In genomic region chr7:69967699-69968450, GRCh38 we compare ENCODE assay signal across 15 cellular contexts.
DNase-seq lines count a peak whose midpoint lies in the region; ATAC-seq, FAIRE-seq and TF ChIP-seq lines count a peak whose summit lies in the region.
"Had no signal": no experiment of that assay in that cellular context is flagged by ENCODE, and none has a peak within 500 bp of the region (broad histone marks: within the 10 kb centered on the region; RNA-seq: fewer than 3 reads in every experiment).

No MANE protein-coding gene starts in this region.

- H3K36me3 ChIP-seq in BLaER1 treated with 17β-estradiol and CSF1 and Interleukin-3, amounts not matched to agents 10 nM and 100 nM = no peaks in the 10 kb centered on the region
- H3K36me3 ChIP-seq in GM12878 (ENCODE audit: control insufficient read depth in 2 of 2, insufficient read depth in 2 of 2, low read length in 1 of 2) = no peaks in the 10 kb centered on the region
- H3K36me3 ChIP-seq in left lung = no peaks in the 10 kb centered on the region
- H3K36me3 ChIP-seq in PC-9 (ENCODE audit: low read depth) = no peaks in the 10 kb centered on the region

- peak overlapping the region in 8 of 11 experiments; percentile 5 to 36 (median 12); a peak in 9 of 22 replicates for H3K4me2 ChIP-seq in BLaER1 treated with 17β-estradiol and CSF1 and Interleukin-3, amounts not matched to agents 10 nM and 100 nM
- H3K4me2 ChIP-seq in GM12878 (ENCODE audit: control insufficient read depth, insufficient read depth) (0 out of 2 replicates have a peak overlapping the region, but pooled peaks have one; percentile 32), PC-9 (no peak overlapping the region)

- H3K27ac ChIP-seq in BLaER1 treated with 17β-estradiol and CSF1 and Interleukin-3, amounts not matched to agents 10 nM and 100 nM = no peak overlapping the region
- H3K27ac ChIP-seq in GM12878 (ENCODE audit: control insufficient read depth, insufficient read depth) (no peak overlapping the region), left lung (no peak overlapping the region), PC-9 (no peak overlapping the region)

- DNase-seq in GM12878 (ENCODE audit: low read depth, low spot score) (no peak), left lung (peak in 1 of 2 donors; percentile 34), T-helper 1 cell (no peak), PC-9 (no peak)
- DNase-seq in effector memory CD8-positive, alpha-beta T cell = no peak
- DNase-seq: activated CD4-positive, alpha-beta memory T cell treated with anti-CD3 and anti-CD28 coated beads for 36 hours; immature natural killer cell; NCI-H446 treated with DMSO at 0.1 percent for 48 hours had no signal

- no peaks in the 10 kb centered on the region for H3K9me2 ChIP-seq in PC-9 (ENCODE audit: insufficient read depth)

- H3K27ac Mint-ChIP-seq in effector memory CD8-positive, alpha-beta T cell = no peak overlapping the region
- H3K27ac Mint-ChIP-seq: activated CD4-positive, alpha-beta memory T cell treated with anti-CD3 and anti-CD28 coated beads for 36 hours; activated naive CD4-positive, alpha-beta T cell treated with anti-CD3 and anti-CD28 coated beads, Interleukin-2, amount 50 U/mL, for 72 hours; immature natural killer cell had no signal

- peaks cover 20 to 41% (median 32%) of the 10 kb centered on the region in 10 experiments for H3K4me1 ChIP-seq in BLaER1 treated with 17β-estradiol and CSF1 and Interleukin-3, amounts not matched to agents 10 nM and 100 nM
- H3K4me1 ChIP-seq in GM12878 (ENCODE audit: control insufficient read depth, insufficient read depth, low read length) (peaks cover 7% of the 10 kb centered on the region; the same call in 1 of the 2 replicates), left lung (peaks cover 2 to 4% of the 10 kb centered on the region in 2 donors), PC-9 (replicated peaks; ENCODE audit: insufficient read depth) (no peaks in the 10 kb centered on the region)

- no peak for TF ChIP-seq RAD21 in GM12878 (IDR thresholded peaks at IDR 0.05; ENCODE audit: insufficient read depth, low read depth, low read length)

- SMC1A ChIA-PET in GM12878 (lab: Charles Lee; ENCODE audit: uncharacterized antibody, unreplicated experiment) = interaction anchor here (0.7 to 1.3 kb wide), 6 partner anchors 8 to 348 kb away, joined by 3 to 5 read pairs (median 3); no protein-coding TSS in a partner anchor

- TF ChIP-seq POLR2A in GM12878 (IDR thresholded peaks at IDR 0.05; ENCODE audit: low read depth, low read length) = no peak

- FAIRE-seq in GM12878 (lab: Jason Lieb, UNC) = peak; percentile 57
- FAIRE-seq: GM19239, K562, urothelium cell line had no signal

- CTCF ChIA-PET in GM12878 (lab: Yijun Ruan, JAX) = interaction anchor here (0.7 kb wide), 1 partner anchor 13 kb away, joined by 3 read pairs; no protein-coding TSS in a partner anchor
- CTCF ChIA-PET in PC-9 (lab: Charles Lee) = no interaction called here

- RAD21 ChIA-PET in GM12878 (lab: Charles Lee; ENCODE audit: unreplicated experiment) = interaction anchor here (1.4 to 2.7 kb wide), 2 partner anchors 14 to 46 kb away, joined by 4 to 10 read pairs; no protein-coding TSS in a partner anchor

- H3K9ac ChIP-seq in BLaER1 treated with 17β-estradiol and CSF1 and Interleukin-3, amounts not matched to agents 10 nM and 100 nM = no peak overlapping the region
- no peak overlapping the region for H3K9ac ChIP-seq in GM12878 (ENCODE audit: control insufficient read depth, insufficient read depth, low read length)

- H3K9me3 Mint-ChIP-seq in effector memory CD8-positive, alpha-beta T cell = no peaks in the 10 kb centered on the region
- H3K9me3 Mint-ChIP-seq: immature natural killer cell had no signal

- no peak for TF ChIP-seq CTCF in GM12878 (IDR thresholded peaks at IDR 0.05 in 2 of 3, conservative IDR thresholded peaks at IDR 0.05 in 1 of 3; ENCODE audit: control insufficient read depth in 2 of 3, extremely low read depth in 1 of 3, insufficient read depth in 1 of 3, low read depth in 3 of 3, low read length in 3 of 3)
- no peak for TF ChIP-seq CTCF in left lung (IDR thresholded peaks at IDR 0.05)
- TF ChIP-seq CTCF in PC-9 (conservative IDR thresholded peaks at IDR 0.05) = no peak

- H3K27me3 ChIP-seq in BLaER1 treated with 17β-estradiol and CSF1 and Interleukin-3, amounts not matched to agents 10 nM and 100 nM = no peaks in the 10 kb centered on the region
- no peaks in the 10 kb centered on the region for H3K27me3 ChIP-seq in GM12878 (replicated peaks in 1 of 2; ENCODE audit: control insufficient read depth in 2 of 2, insufficient read depth in 2 of 2, low read length in 1 of 2)
- H3K27me3 ChIP-seq in left lung = no peaks in the 10 kb centered on the region
- H3K27me3 ChIP-seq in PC-9 (ENCODE audit: insufficient read depth, low read depth) = peaks cover 25% of the 10 kb centered on the region

- no peak for TF ChIP-seq EP300 in GM12878 (IDR thresholded peaks at IDR 0.05; ENCODE audit: borderline replicate concordance in 1 of 2, control insufficient read depth in 1 of 2, low read depth in 2 of 2, low read length in 2 of 2)

- no peaks in the 10 kb centered on the region for H3F3A ChIP-seq in PC-9 (ENCODE audit: insufficient read depth, low read depth)

- BruUV-seq in GM12878 (replicated peaks; lab: Mats Ljungman, UMichigan) (no TSS peak), PC-9 (replicated peaks; lab: Mats Ljungman, UMichigan) (no TSS peak)

- H3K4me3 ChIP-seq in BLaER1 treated with 17β-estradiol and CSF1 and Interleukin-3, amounts not matched to agents 10 nM and 100 nM = no peak overlapping the region
- no peak overlapping the region for H3K4me3 ChIP-seq in GM12878
- H3K4me3 ChIP-seq in left lung = no peak overlapping the region
- H3K4me3 ChIP-seq in PC-9 = no peak overlapping the region
- H3K4me3 ChIP-seq: K562 had no signal

- no peaks in the 10 kb centered on the region for H3K4me1 Mint-ChIP-seq in effector memory CD8-positive, alpha-beta T cell (ENCODE audit: low read depth in 2 of 2)

- H2AFZ ChIP-seq in GM12878 (ENCODE audit: control insufficient read depth, low read depth, low read length) (no peak overlapping the region), PC-9 (no peak overlapping the region)

- H3K79me2 ChIP-seq in GM12878 (ENCODE audit: control insufficient read depth, insufficient read depth, low read length) (no peaks in the 10 kb centered on the region; the same call in 1 of the 2 replicates), PC-9 (ENCODE audit: low read depth) (no peaks in the 10 kb centered on the region)

- POLR2A ChIA-PET in GM12878 (lab: Charles Lee) (no interaction called here), PC-9 (lab: Charles Lee; ENCODE audit: unreplicated experiment) (no interaction called here)

- peaks cover 0 to 57% (median 19%) of the 10 kb centered on the region in 11 experiments; a peak in 11 of 22 replicates for H4K20me1 ChIP-seq in BLaER1 treated with 17β-estradiol and CSF1 and Interleukin-3, amounts not matched to agents 10 nM and 100 nM
- no peaks in the 10 kb centered on the region for H4K20me1 ChIP-seq in GM12878 (ENCODE audit: control insufficient read depth, insufficient read depth)
- no peaks in the 10 kb centered on the region; the same call in 1 of the 2 replicates for H4K20me1 ChIP-seq in PC-9 (ENCODE audit: insufficient read depth)

- H3K27me3 Mint-ChIP-seq in effector memory CD8-positive, alpha-beta T cell = peaks cover 17 to 38% of the 10 kb centered on the region in 2 donors

- no peaks in the 10 kb centered on the region for H3K9me3 ChIP-seq in BLaER1 treated with 17β-estradiol and CSF1 and Interleukin-3, amounts not matched to agents 10 nM and 100 nM (replicated peaks in 1 of 11)
- H3K9me3 ChIP-seq in GM12878 (replicated peaks; ENCODE audit: control insufficient read depth, insufficient read depth, low read length) (no peaks in the 10 kb centered on the region), left lung (no peaks in the 10 kb centered on the region), PC-9 (ENCODE audit: insufficient read depth, low read depth) (no peaks in the 10 kb centered on the region; the same call in 1 of the 2 replicates)

- no peak overlapping the region for H3K4me3 Mint-ChIP-seq in effector memory CD8-positive, alpha-beta T cell
- H3K4me3 Mint-ChIP-seq: activated CD4-positive, alpha-beta memory T cell treated with anti-CD3 and anti-CD28 coated beads for 36 hours had no signal

- in situ Hi-C loops in GM12878 (cut with MboI) = no loop called here

- H3K36me3 Mint-ChIP-seq in effector memory CD8-positive, alpha-beta T cell (ENCODE audit: insufficient read depth) = no peaks in the 10 kb centered on the region
- H3K36me3 Mint-ChIP-seq: activated CD4-positive, alpha-beta memory T cell treated with anti-CD3 and anti-CD28 coated beads for 36 hours; activated naive CD4-positive, alpha-beta T cell treated with anti-CD3 and anti-CD28 coated beads, Interleukin-2, amount 50 U/mL, for 72 hours; immature natural killer cell had no signal

- intact Hi-C loops in GM12878 (cut with micrococcal nuclease; ENCODE audit: unreplicated experiment) (no loop called here), left lung (cut with DNase I) (no loop called here), PC-9 (cut with micrococcal nuclease; ENCODE audit: unreplicated experiment) (no loop called here)

- ATAC-seq in HG02642 (IDR thresholded peaks at IDR 0.05; ENCODE audit: poor library complexity, unreplicated experiment) = peak; percentile 47
- peak; percentile 85 for ATAC-seq in GM12878
- ATAC-seq in left lung = peak; percentile 70
- ATAC-seq in HG03342 (IDR thresholded peaks at IDR 0.05; ENCODE audit: unreplicated experiment) = no peak
- no peak for ATAC-seq in effector memory CD8-positive, alpha-beta T cell (replicated peaks)
- ATAC-seq: activated naive CD4-positive, alpha-beta T cell treated with anti-CD3 and anti-CD28 coated beads, Interleukin-2, amount 50 U/mL, for 72 hours; K562 had no signal

- 72% methylated on average over 3 of the region's 3 CpGs for WGBS in GM12878 (ENCODE audit: insufficient coverage, insufficient replicate concordance, low lambda C conversion rate, missing lambda C conversion rate)

TF ChIP-seq in GM12878, 131 proteins besides CTCF, POLR2A, EP300 and RAD21 (continues in another document):
- peak; percentile 46 for TF ChIP-seq JUNB (IDR thresholded peaks at IDR 0.05)
- no peak for TF ChIP-seq BCL3 (IDR thresholded peaks at IDR 0.05; ENCODE audit: borderline replicate concordance, insufficient read depth, low read depth, low read length, poor library complexity, severe bottlenecking)

Comparison
In these comparisons a context has a peak if more than half of its experiments do, and no peak if none do; other contexts are left out.
1. ATAC-seq: peak in HG02642 (single experiment), GM12878 (single experiment) and left lung (single experiment); none in HG03342 (single experiment) and effector memory CD8-positive, alpha-beta T cell (single experiment).